1 cellular context compared by ENCODE assay signal in the genomic region with DNA sequence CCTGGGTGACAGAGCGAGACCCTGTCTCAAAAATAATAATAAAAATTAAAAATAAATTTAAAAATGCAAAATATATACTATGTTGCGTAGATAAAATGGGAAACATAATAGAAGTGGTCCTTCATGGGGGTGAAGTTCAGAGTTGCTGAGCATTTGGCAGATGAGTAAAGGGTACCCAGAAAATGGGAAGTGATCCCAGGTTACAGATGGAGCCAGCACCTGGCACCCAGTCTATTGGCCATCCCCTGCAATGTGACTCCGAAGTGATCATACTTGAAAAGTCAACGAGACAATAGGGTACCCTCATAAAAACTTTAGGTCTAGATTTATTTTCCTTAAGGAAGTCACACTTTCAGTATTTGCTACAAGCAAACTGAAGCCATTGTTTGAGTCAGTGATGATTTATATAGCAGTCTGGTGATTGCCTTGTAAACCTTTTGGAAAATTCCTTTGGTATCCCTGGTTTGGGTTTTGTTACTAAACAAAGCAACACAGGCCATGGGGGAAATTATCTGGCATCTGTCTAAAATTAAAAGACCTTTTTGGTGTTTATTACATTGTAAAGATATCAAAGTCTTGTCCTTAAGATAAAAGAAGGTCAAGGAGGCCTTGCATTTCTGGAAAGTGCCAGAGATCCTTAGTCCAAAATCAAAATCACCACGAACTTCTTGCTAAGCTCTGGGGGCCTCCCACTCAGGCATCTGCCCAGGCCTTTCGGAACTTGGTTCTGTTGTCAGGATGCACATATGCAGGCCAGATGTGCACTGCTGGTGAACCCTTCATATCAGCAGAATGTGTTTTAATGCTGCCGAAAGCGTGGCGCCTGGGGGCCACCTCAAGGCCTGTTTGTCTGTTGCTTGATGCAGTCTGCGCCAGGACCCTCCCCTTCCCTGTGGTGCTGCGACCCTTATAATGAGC.
TF ChIP-seq lines count a peak whose summit lies in the region.

No MANE protein-coding gene starts in this region.

TF ChIP-seq in IMR-90, 13 proteins besides CTCF, POLR2A, EP300 and RAD21 (continued from another document):
- TF ChIP-seq, protein P1, sequence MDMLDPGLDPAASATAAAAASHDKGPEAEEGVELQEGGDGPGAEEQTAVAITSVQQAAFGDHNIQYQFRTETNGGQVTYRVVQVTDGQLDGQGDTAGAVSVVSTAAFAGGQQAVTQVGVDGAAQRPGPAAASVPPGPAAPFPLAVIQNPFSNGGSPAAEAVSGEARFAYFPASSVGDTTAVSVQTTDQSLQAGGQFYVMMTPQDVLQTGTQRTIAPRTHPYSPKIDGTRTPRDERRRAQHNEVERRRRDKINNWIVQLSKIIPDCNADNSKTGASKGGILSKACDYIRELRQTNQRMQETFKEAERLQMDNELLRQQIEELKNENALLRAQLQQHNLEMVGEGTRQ (IDR thresholded peaks at IDR 0.05; ENCODE audit: low read depth, low read length), result no peak
